In genomic region chr10:29186221-29186620, GRCh38 we compare ENCODE assay signal across 25 cellular contexts.
A peak's percentile ranks its signal among the peaks of the same experiment; 100 is the strongest.
DNase-seq lines count a peak whose midpoint lies in the region; ATAC-seq, FAIRE-seq and TF ChIP-seq lines count a peak whose summit lies in the region.
"Had no signal": no experiment of that assay in that cellular context is flagged by ENCODE, and none has a peak within 500 bp of the region (broad histone marks: within the 10 kb centered on the region; RNA-seq: fewer than 3 reads in every experiment).

No MANE protein-coding gene starts in this region.

- FAIRE-seq in GM19239 (lab: Jason Lieb, UNC) = no peak
- FAIRE-seq: GM18507, H1 had no signal

- H3K36me3 Mint-ChIP-seq in GM23338 (ENCODE audit: low read depth) = no peaks in the 10 kb centered on the region
- H3K36me3 Mint-ChIP-seq: CD8-positive, alpha-beta T cell; T-cell had no signal

- H3K4me1 Mint-ChIP-seq in GM23338 = peaks cover 6% of the 10 kb centered on the region; the same call in 2 of the 3 replicates
- H3K4me1 Mint-ChIP-seq: T-cell had no signal

- H2AFZ ChIP-seq in GM23338 (0 out of 2 replicates have a peak overlapping the region, but pooled peaks have one; percentile 66), PC-3 (ENCODE audit: low read length) (no peak overlapping the region)

- no peak overlapping the region for H3K4me2 ChIP-seq in GM23338
- no peak overlapping the region for H3K4me2 ChIP-seq in PC-3 (ENCODE audit: low read length)
- H3K4me2 ChIP-seq: BLaER1 treated with 17β-estradiol and CSF1 and Interleukin-3, amounts not matched to agents 10 nM and 100 nM had no signal

- H3K9me3 ChIP-seq in PC-3 (ENCODE audit: low read length) = no peaks in the 10 kb centered on the region

- H3K79me2 ChIP-seq in GM23338 (replicated peaks; ENCODE audit: insufficient read depth) (no peaks in the 10 kb centered on the region), PC-3 (ENCODE audit: low read length) (no peaks in the 10 kb centered on the region)

- DNase-seq in GM23338 (ENCODE audit: low spot score) (no peak), PC-3 (peak; percentile 2), kidney glomerular epithelial cell (lab: John Stamatoyannopoulos, UW) (peak; percentile 15), GM19239 (ENCODE audit: insufficient read length, low spot score) (no peak), NAMALWA (ENCODE audit: low spot score) (no peak)
- DNase-seq: CD8-positive, alpha-beta T cell; DND-41; GDM1; KG1; MV-4-11; NCI-H1694; NCI-H2081; NCI-H2171; NCI-H345; NCI-H524; NCI-H774; NK-92 treated with Interleukin-12 subunit alpha and Interleukin-12 subunit beta, amount 100 ng/mL, for 24 hours; T-cell had no signal

- TF ChIP-seq CTCF in GM23338 (conservative IDR thresholded peaks at IDR 0.05; ENCODE audit: low read depth in 2 of 2) (no peak), PC-3 (conservative IDR thresholded peaks at IDR 0.05; ENCODE audit: low read depth, low read length) (no peak)

- no TSS peak for BruUV-seq in PC-3 (replicated peaks; lab: Mats Ljungman, UMichigan)

- no peak overlapping the region for H3K9ac ChIP-seq in PC-3 (ENCODE audit: low read length)
- H3K9ac ChIP-seq: BLaER1 treated with 17β-estradiol and CSF1 and Interleukin-3, amounts not matched to agents 10 nM and 100 nM had no signal

- peaks cover 2% of the 10 kb centered on the region for H3K27me3 Mint-ChIP-seq in GM23338 (ENCODE audit: insufficient read depth, low read depth, poor library complexity)

- H3K9me2 ChIP-seq in GM23338 (ENCODE audit: insufficient read depth) (peaks cover 3% of the 10 kb centered on the region; the same call in 1 of the 2 replicates), PC-3 (replicated peaks; ENCODE audit: low read length) (no peaks in the 10 kb centered on the region)

- no peak overlapping the region for H3K27ac Mint-ChIP-seq in GM23338
- H3K27ac Mint-ChIP-seq: CD8-positive, alpha-beta T cell; T-cell had no signal

- ATAC-seq in GM23338 (no peak), PC-3 (no peak), HG03565 (IDR thresholded peaks at IDR 0.05; ENCODE audit: unreplicated experiment) (no peak), HG03439 (IDR thresholded peaks at IDR 0.05; ENCODE audit: unreplicated experiment) (no peak)
- ATAC-seq: CD8-positive, alpha-beta T cell; HCT116; Panc1; T-cell had no signal

- no peaks in the 10 kb centered on the region for H3K36me3 ChIP-seq in GM23338 (ENCODE audit: insufficient read depth)
- H3K36me3 ChIP-seq in PC-3 (ENCODE audit: low read depth, low read length) = no peaks in the 10 kb centered on the region
- H3K36me3 ChIP-seq: BLaER1 treated with 17β-estradiol and CSF1 and Interleukin-3, amounts not matched to agents 10 nM and 100 nM had no signal

- no peaks in the 10 kb centered on the region for H3K27me3 ChIP-seq in GM23338 (ENCODE audit: insufficient read depth)
- no peaks in the 10 kb centered on the region for H3K27me3 ChIP-seq in PC-3 (ENCODE audit: low read length)
- H3K27me3 ChIP-seq: BLaER1 treated with 17β-estradiol and CSF1 and Interleukin-3, amounts not matched to agents 10 nM and 100 nM had no signal

- H3K4me3 ChIP-seq in GM23338 (no peak overlapping the region), PC-3 (ENCODE audit: low read length) (no peak overlapping the region)
- H3K4me3 ChIP-seq: BLaER1 treated with 17β-estradiol and CSF1 and Interleukin-3, amounts not matched to agents 10 nM and 100 nM had no signal

- H3K9me3 Mint-ChIP-seq in GM23338 = no peaks in the 10 kb centered on the region; the same call in 2 of the 3 replicates
- H3K9me3 Mint-ChIP-seq: CD8-positive, alpha-beta T cell had no signal

- H3K4me1 ChIP-seq in GM23338 (ENCODE audit: insufficient read depth) = no peaks in the 10 kb centered on the region
- H3K4me1 ChIP-seq in PC-3 (ENCODE audit: insufficient read depth, low read length) = no peaks in the 10 kb centered on the region; the same call in 1 of the 2 replicates

- H3K4me3 Mint-ChIP-seq in GM23338 = no peak overlapping the region
- H3K4me3 Mint-ChIP-seq: CD8-positive, alpha-beta T cell; T-cell had no signal

- intact Hi-C loops in PC-3 (cut with micrococcal nuclease) = no loop called here

- CTCF ChIA-PET in PC-3 (lab: Charles Lee) = no interaction called here

- H3K27ac ChIP-seq in GM23338 (ENCODE audit: low read depth) (no peak overlapping the region), PC-3 (ENCODE audit: low read length) (no peak overlapping the region)
- H3K27ac ChIP-seq: BLaER1 treated with 17β-estradiol and CSF1 and Interleukin-3, amounts not matched to agents 10 nM and 100 nM had no signal

- H4K20me1 ChIP-seq in GM23338 (replicated peaks; ENCODE audit: insufficient read depth) (no peaks in the 10 kb centered on the region), PC-3 (ENCODE audit: low read length) (no peaks in the 10 kb centered on the region)
- H4K20me1 ChIP-seq: BLaER1 treated with 17β-estradiol and CSF1 and Interleukin-3, amounts not matched to agents 10 nM and 100 nM had no signal

- POLR2A ChIA-PET in PC-3 (lab: Charles Lee; ENCODE audit: unreplicated experiment) = no interaction called here

- H3F3A ChIP-seq in GM23338 (replicated peaks; ENCODE audit: low read depth) (no peaks in the 10 kb centered on the region), PC-3 (ENCODE audit: low read length, unreplicated experiment) (no peaks in the 10 kb centered on the region)

TF ChIP-seq in GM23338, 12 proteins besides CTCF, POLR2A, EP300 and RAD21:
- TF ChIP-seq ZNF331 (CRISPR knock-in tag; IDR thresholded peaks at IDR 0.05; ENCODE audit: low read depth) (no peak), POLR2AphosphoS5 (IDR thresholded peaks at IDR 0.05; ENCODE audit: low read depth) (no peak)

Comparison
In these comparisons a context has a peak if more than half of its experiments do, and no peak if none do; other contexts are left out.
1. DNase-seq: peak in PC-3 (single experiment) and kidney glomerular epithelial cell (single experiment); none in GM23338 (single experiment), GM19239 (single experiment) and NAMALWA (single experiment).